Comparison of ENCODE assay signal across 12 cellular contexts in genomic region chr5:127442085-127442484, GRCh38.
DNase-seq lines count a peak whose midpoint lies in the region; ATAC-seq, FAIRE-seq and TF ChIP-seq lines count a peak whose summit lies in the region.
"Had no signal": no experiment of that assay in that cellular context is flagged by ENCODE, and none has a peak within 500 bp of the region (broad histone marks: within the 10 kb centered on the region; RNA-seq: fewer than 3 reads in every experiment).

No MANE protein-coding gene starts in this region.

- H3K27me3 ChIP-seq in A673 (replicated peaks; ENCODE audit: insufficient read depth, low read depth, low read length, poor library complexity), result no peaks in the 10 kb centered on the region
- no peaks in the 10 kb centered on the region for H3K27me3 ChIP-seq in effector memory CD4-positive, alpha-beta T cell (replicated peaks; ENCODE audit: control insufficient read depth, insufficient read depth, low read length, poor library complexity, severe bottlenecking)
- H3K27me3 ChIP-seq: neutrophil had no signal

- no peaks in the 10 kb centered on the region for H3K9me3 ChIP-seq in A673 (ENCODE audit: low read depth, low read length, poor library complexity, severe bottlenecking)
- no peaks in the 10 kb centered on the region for H3K9me3 ChIP-seq in effector memory CD4-positive, alpha-beta T cell (ENCODE audit: control insufficient read depth, low read length)
- H3K9me3 ChIP-seq: neutrophil had no signal

- POLR2A ChIA-PET in A673 (lab: Charles Lee; ENCODE audit: low non-redundant PET), result no interaction called here

- H3K27ac ChIP-seq in A673 (ENCODE audit: low read depth, low read length, poor library complexity, severe bottlenecking), result no peak overlapping the region
- no peak overlapping the region for H3K27ac ChIP-seq in effector memory CD4-positive, alpha-beta T cell (ENCODE audit: insufficient read depth, low read length, poor library complexity, severe bottlenecking)
- H3K27ac ChIP-seq: neutrophil had no signal

- no TSS peak for BruUV-seq in A673 (replicated peaks; lab: Mats Ljungman, UMichigan)

- no peaks in the 10 kb centered on the region for H3K36me3 ChIP-seq in A673 (ENCODE audit: insufficient read depth, low read length, poor library complexity, severe bottlenecking)
- no peaks in the 10 kb centered on the region for H3K36me3 ChIP-seq in effector memory CD4-positive, alpha-beta T cell (ENCODE audit: control insufficient read depth, insufficient read depth, low read length)
- H3K36me3 ChIP-seq: neutrophil had no signal

- peak; percentile 44 for DNase-seq in A673 (ENCODE audit: low spot score)
- peak; percentile 21 for DNase-seq in GM20000 (ENCODE audit: low spot score)
- peak in 1 of 2 donors; percentile 14 for DNase-seq in frontal cortex (ENCODE audit: low spot score in 2 of 2)
- DNase-seq in ecto neural progenitor cell (ENCODE audit: low spot score), result no peak
- no peak for DNase-seq in 8988T
- no peak for DNase-seq in effector memory CD4-positive, alpha-beta T cell
- DNase-seq: aorta, T-cell had no signal

- peak; percentile 71 for ATAC-seq in SK-N-SH treated with all-trans-retinoic acid at 6 μM for 48 hours
- ATAC-seq in GM18517 (IDR thresholded peaks at IDR 0.05; ENCODE audit: unreplicated experiment), result no peak
- ATAC-seq: T-cell had no signal

- H3K4me3 ChIP-seq in A673 (ENCODE audit: low read depth, low read length, poor library complexity, severe bottlenecking), result no peak overlapping the region
- no peak overlapping the region for H3K4me3 ChIP-seq in effector memory CD4-positive, alpha-beta T cell (ENCODE audit: insufficient read depth, low read depth, low read length, poor library complexity, severe bottlenecking)

- intact Hi-C loops in A673 (cut with micrococcal nuclease; ENCODE audit: unreplicated experiment), result loop anchor here (1.0 to 5.0 kb wide), 2 partner anchors 152 to 785 kb away; partner anchors contain the start of gene MEGF10

- no peaks in the 10 kb centered on the region for H3K4me1 ChIP-seq in A673 (ENCODE audit: insufficient read depth, low read length, poor library complexity, severe bottlenecking)
- H3K4me1 ChIP-seq in effector memory CD4-positive, alpha-beta T cell (ENCODE audit: control insufficient read depth, insufficient read depth, low read length, poor library complexity, severe bottlenecking), result no peaks in the 10 kb centered on the region

- CTCF ChIA-PET in A673 (lab: Charles Lee), result no interaction called here

- TF ChIP-seq CTCF in A673 (conservative IDR thresholded peaks at IDR 0.05; ENCODE audit: low read depth, low read length) (peak; percentile 52), GM20000 (IDR thresholded peaks at IDR 0.05; ENCODE audit: extremely low read depth, missing control alignments) (no peak)

- FAIRE-seq in frontal cortex (lab: Jason Lieb, UNC), result peak; percentile 82
- FAIRE-seq: G401.6 had no signal

TF ChIP-seq in SK-N-SH treated with all-trans-retinoic acid at 6 μM for 48 hours, 23 proteins besides CTCF, POLR2A, EP300 and RAD21:
- TF ChIP-seq ZFP3 (CRISPR knock-in tag; IDR thresholded peaks at IDR 0.05), result no peak
TF ChIP-seq in SK-N-SH treated with all-trans-retinoic acid at 6 μM for 48 hours: peak in this region for 0.

Comparison
In these comparisons a context has a peak if more than half of its experiments do, and no peak if none do; other contexts are left out.
1. DNase-seq: peak in A673 (single experiment) and GM20000 (single experiment); none in ecto neural progenitor cell (single experiment), 8988T (single experiment) and effector memory CD4-positive, alpha-beta T cell (0 of 3).